Comparison of ENCODE assay signal across 9 cellular contexts in the genomic region with DNA sequence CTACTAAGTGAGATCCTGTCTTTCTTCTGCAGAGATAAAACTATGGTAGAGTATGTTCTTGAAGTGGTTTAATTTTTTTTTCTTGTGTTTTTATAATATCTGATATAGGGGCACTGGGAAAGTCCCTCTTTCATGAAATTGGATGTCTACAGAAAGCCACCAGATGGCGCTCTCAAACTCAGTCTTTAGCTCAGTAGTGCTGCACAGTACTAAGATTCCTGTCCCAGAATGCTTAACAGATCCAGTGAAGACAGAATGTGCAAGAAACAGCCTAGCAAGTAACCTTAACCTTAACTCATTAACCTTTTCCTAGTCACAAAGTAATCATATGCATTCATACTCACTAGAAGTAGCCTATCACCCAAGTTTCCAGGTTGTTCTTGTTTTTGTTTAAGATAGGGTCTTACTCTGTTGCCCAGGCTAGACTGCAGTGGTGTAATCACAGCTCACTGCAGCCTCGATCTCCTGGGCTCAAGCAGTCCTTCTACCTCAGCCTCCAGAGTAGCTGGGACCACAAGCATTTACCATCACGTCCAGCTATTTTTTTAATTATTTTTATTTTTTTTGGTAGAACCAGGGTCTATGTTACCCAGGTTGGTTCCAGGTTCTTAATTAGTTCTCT. TPM values are rescaled to one million over a fixed set of nuclear protein-coding genes. Genes with fewer than 3 reads are reported as not detected.
A peak's percentile ranks its signal among the peaks of the same experiment; 100 is the strongest.
DNase-seq lines count a peak whose midpoint lies in the region; ATAC-seq lines count a peak whose summit lies in the region.
"Had no signal": no experiment of that assay in that cellular context is flagged by ENCODE, and none has a peak within 500 bp of the region (broad histone marks: within the 10 kb centered on the region; RNA-seq: fewer than 3 reads in every experiment).

No MANE protein-coding gene starts in this region.

- H3K36me3 ChIP-seq in mesendoderm (ENCODE audit: control insufficient read depth, insufficient read depth, low read length): no peaks in the 10 kb centered on the region

- H3K79me2 ChIP-seq in mesendoderm (ENCODE audit: control insufficient read depth, insufficient read depth, low read length): no peaks in the 10 kb centered on the region

- no CpG with 5 or more reads among the region's 3 CpGs for WGBS in mesendoderm (ENCODE audit: extremely low coverage, insufficient coverage, low lambda C conversion rate)

- no peak overlapping the region for H2BK15ac ChIP-seq in mesendoderm (replicated peaks; ENCODE audit: low read depth)

- no peak overlapping the region for H3K9ac ChIP-seq in mesendoderm (ENCODE audit: low read length)

- no peaks in the 10 kb centered on the region for H3K79me1 ChIP-seq in mesendoderm (ENCODE audit: low read length)

- H4K5ac ChIP-seq in mesendoderm (ENCODE audit: low read length): no peak overlapping the region

- no peak overlapping the region for H2AK5ac ChIP-seq in mesendoderm (ENCODE audit: low read length)

- POLR2A ChIA-PET in activated CD4-positive, alpha-beta memory T cell treated with anti-CD3 and anti-CD28 coated beads for 36 hours (lab: Charles Lee): interaction anchor here (0.9 to 2.4 kb wide), 2 partner anchors 57 to 75 kb away, joined by 4 to 14 read pairs; a partner anchor contains a TSS

- no peaks in the 10 kb centered on the region for H3K4me1 ChIP-seq in mesendoderm (ENCODE audit: control insufficient read depth, low read depth, low read length)

- H3K4ac ChIP-seq in mesendoderm (ENCODE audit: low read depth, low read length): no peak overlapping the region

- no peak overlapping the region for H3K56ac ChIP-seq in mesendoderm (ENCODE audit: low read length)

- H3K4me3 ChIP-seq in mesendoderm (ENCODE audit: low read length): no peak overlapping the region
- H3K4me3 ChIP-seq: BLaER1 treated with 17β-estradiol and CSF1 and Interleukin-3, amounts not matched to agents 10 nM and 100 nM had no signal

- no peak overlapping the region for H3K18ac ChIP-seq in mesendoderm (ENCODE audit: low read length)

- no peak overlapping the region for H3K4me2 ChIP-seq in mesendoderm (ENCODE audit: low read length)
- H3K4me2 ChIP-seq: BLaER1 treated with 17β-estradiol and CSF1 and Interleukin-3, amounts not matched to agents 10 nM and 100 nM had no signal

- H3K27me3 ChIP-seq in mesendoderm (ENCODE audit: insufficient read depth, low read length, poor library complexity): no peaks in the 10 kb centered on the region
- H3K27me3 ChIP-seq: BLaER1 treated with 17β-estradiol and CSF1 and Interleukin-3, amounts not matched to agents 10 nM and 100 nM had no signal

- CTCF ChIA-PET in activated CD4-positive, alpha-beta memory T cell treated with anti-CD3 and anti-CD28 coated beads for 36 hours (lab: Charles Lee): interaction anchor here (0.5 to 7.1 kb wide), 26 partner anchors 9 to 837 kb away, joined by 3 to 183 read pairs (median 3); a partner anchor contains a TSS

- peaks cover 3% of the 10 kb centered on the region for H3K36me3 Mint-ChIP-seq in activated CD4-positive, alpha-beta memory T cell treated with anti-CD3 and anti-CD28 coated beads for 36 hours

- H3K4me1 Mint-ChIP-seq in activated CD4-positive, alpha-beta memory T cell treated with anti-CD3 and anti-CD28 coated beads for 36 hours (ENCODE audit: low read depth): peaks cover 6% of the 10 kb centered on the region

- no peak overlapping the region for H3K23ac ChIP-seq in mesendoderm (ENCODE audit: low read length)

- intact Hi-C loops in activated CD4-positive, alpha-beta memory T cell treated with anti-CD3 and anti-CD28 coated beads for 36 hours (cut with micrococcal nuclease): loop anchor here (1.0 to 2.0 kb wide), 3 partner anchors 57 to 364 kb away; a partner anchor contains a TSS

- peak; percentile 71 for ATAC-seq in HG03378 (IDR thresholded peaks at IDR 0.05; ENCODE audit: unreplicated experiment)

- no peak overlapping the region for H3K27ac ChIP-seq in mesendoderm (ENCODE audit: low read depth, low read length)
- H3K27ac ChIP-seq: BLaER1 treated with 17β-estradiol and CSF1 and Interleukin-3, amounts not matched to agents 10 nM and 100 nM had no signal

- no peaks in the 10 kb centered on the region for H3K9me3 Mint-ChIP-seq in activated CD4-positive, alpha-beta memory T cell treated with anti-CD3 and anti-CD28 coated beads for 36 hours

- no peak overlapping the region for H2BK120ac ChIP-seq in mesendoderm (ENCODE audit: low read depth, low read length)

- H2BK5ac ChIP-seq in mesendoderm (ENCODE audit: low read length): no peak overlapping the region

- H3K27ac Mint-ChIP-seq in activated CD4-positive, alpha-beta memory T cell treated with anti-CD3 and anti-CD28 coated beads for 36 hours: no peak overlapping the region

- no peak overlapping the region for H4K8ac ChIP-seq in mesendoderm (ENCODE audit: low read depth, low read length)

- H3K27me3 Mint-ChIP-seq in activated CD4-positive, alpha-beta memory T cell treated with anti-CD3 and anti-CD28 coated beads for 36 hours: no peaks in the 10 kb centered on the region

- peak; percentile 23 for DNase-seq in NK-92 treated with Interleukin-12 subunit alpha and Interleukin-12 subunit beta, amount 100 ng/mL, for 24 hours (lab: John Stamatoyannopoulos, UW)
- DNase-seq in NK-92 (lab: John Stamatoyannopoulos, UW; ENCODE audit: unreplicated experiment): no peak
- DNase-seq in NCI-H774 (lab: John Stamatoyannopoulos, UW): peak; percentile 26
- peak; percentile 66 for DNase-seq in activated CD4-positive, alpha-beta memory T cell treated with anti-CD3 and anti-CD28 coated beads for 36 hours
- DNase-seq in effector CD4-positive, alpha-beta T cell: peak; percentile 65
- DNase-seq in mesendoderm: peak; percentile 72
- DNase-seq in stimulated activated CD8-positive, alpha-beta memory T cell treated with anti-CD3 and anti-CD28 coated beads, Interleukin-4, amount 100 ng/mL, for 24 hours (ENCODE audit: low read depth): peak; percentile 48

- H3K4me3 Mint-ChIP-seq in activated CD4-positive, alpha-beta memory T cell treated with anti-CD3 and anti-CD28 coated beads for 36 hours: no peak overlapping the region

RNA-seq across cellular contexts. Expression of a gene that starts 56.7 kb away (rescaled TPM):
- total RNA-seq in activated CD4-positive, alpha-beta memory T cell treated with anti-CD3 and anti-CD28 coated beads for 36 hours: 10 to 100 TPM; 32.3 to 40.1 TPM
- polyA plus RNA-seq in mesendoderm (2013, experiment 1 of 2): 21.5 TPM
- 22.7 TPM for polyA plus RNA-seq in mesendoderm (2013, experiment 2 of 2)
